In the genomic region with DNA sequence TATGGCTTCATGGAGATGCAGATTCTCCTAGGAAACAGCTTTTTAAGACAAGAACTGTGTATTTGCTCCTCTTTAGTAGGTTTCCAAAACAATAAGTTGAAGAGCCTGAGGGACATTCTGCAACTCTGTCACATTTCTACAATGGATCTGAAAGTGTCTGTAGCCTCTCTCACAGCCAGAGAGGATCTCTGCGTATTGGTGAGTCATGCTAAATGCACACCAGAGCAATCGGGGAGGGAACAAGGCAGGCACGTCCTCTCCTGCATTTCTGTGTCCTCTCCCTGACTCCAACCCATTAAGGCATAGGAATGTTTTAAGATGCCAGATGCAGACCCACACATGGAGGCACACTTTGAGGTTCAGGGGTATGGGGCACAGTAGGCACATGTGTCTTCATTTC, we compare ENCODE assay signal across 17 cellular contexts.
DNase-seq lines count a peak whose midpoint lies in the region; ATAC-seq and TF ChIP-seq lines count a peak whose summit lies in the region.
"Had no signal": no experiment of that assay in that cellular context is flagged by ENCODE, and none has a peak within 500 bp of the region (broad histone marks: within the 10 kb centered on the region; RNA-seq: fewer than 3 reads in every experiment).

No MANE protein-coding gene starts in this region.

- H3K9me3 ChIP-seq in adipocyte (ENCODE audit: control insufficient read depth, low read length) (no peaks in the 10 kb centered on the region), neural progenitor cell (ENCODE audit: low read depth) (no peaks in the 10 kb centered on the region)
- H3K9me3 ChIP-seq: colonic mucosa, esophagus muscularis mucosa had no signal

- H3K79me2 ChIP-seq in neural progenitor cell (ENCODE audit: low read depth) = no peaks in the 10 kb centered on the region

- no peak overlapping the region for H3K4me2 ChIP-seq in neural progenitor cell

- H3K9ac ChIP-seq in adipocyte (ENCODE audit: low read length) (no peak overlapping the region), neural progenitor cell (no peak overlapping the region)

- no peak for ATAC-seq in HG02678 (IDR thresholded peaks at IDR 0.05; ENCODE audit: unreplicated experiment)
- no peak for ATAC-seq in HG02938 (IDR thresholded peaks at IDR 0.05; ENCODE audit: unreplicated experiment)
- ATAC-seq: activated naive CD4-positive, alpha-beta T cell treated with anti-CD3 and anti-CD28 coated beads, Interleukin-2, amount 50 U/mL, for 72 hours; HepG2; left ventricle myocardium superior; naive thymus-derived CD8-positive, alpha-beta T cell had no signal

- H3K4me1 ChIP-seq in adipocyte (ENCODE audit: control insufficient read depth, insufficient read depth, low read length) (no peaks in the 10 kb centered on the region), neural progenitor cell (no peaks in the 10 kb centered on the region)
- H3K4me1 ChIP-seq: colonic mucosa, esophagus muscularis mucosa had no signal

- H3K9me3 Mint-ChIP-seq in neural progenitor cell = no peaks in the 10 kb centered on the region
- H3K9me3 Mint-ChIP-seq: activated CD4-positive, alpha-beta T cell treated with anti-CD3 and anti-CD28 coated beads, Interleukin-2, amount 10 ng/mL, durations not matched to agents 7 days and 5 days had no signal

- peak; percentile 42 for DNase-seq in A172 (ENCODE audit: low spot score)
- peak; percentile 39 for DNase-seq in H4 (ENCODE audit: low spot score)
- peak; percentile 81 for DNase-seq in adipocyte (ENCODE audit: low read depth)
- peak; percentile 39 for DNase-seq in foreskin melanocyte
- no peak for DNase-seq in neural progenitor cell (ENCODE audit: low spot score)
- no peak for DNase-seq in 8988T
- DNase-seq: activated CD4-positive, alpha-beta T cell treated with anti-CD3 and anti-CD28 coated beads, Interleukin-2, amount 10 ng/mL, durations not matched to agents 7 days and 5 days; colonic mucosa; left ventricle myocardium superior; naive thymus-derived CD8-positive, alpha-beta T cell; Right ventricle myocardium superior; T-helper 9 cell had no signal

- no peak overlapping the region for H3K4me3 ChIP-seq in adipocyte (ENCODE audit: low read length)
- H3K4me3 ChIP-seq in neural progenitor cell = no peak overlapping the region
- H3K4me3 ChIP-seq: colonic mucosa, esophagus muscularis mucosa had no signal

- H3K27ac Mint-ChIP-seq in neural progenitor cell = no peak overlapping the region
- H3K27ac Mint-ChIP-seq: activated CD4-positive, alpha-beta T cell treated with anti-CD3 and anti-CD28 coated beads, Interleukin-2, amount 10 ng/mL, durations not matched to agents 7 days and 5 days; activated naive CD4-positive, alpha-beta T cell treated with anti-CD3 and anti-CD28 coated beads, Interleukin-2, amount 50 U/mL, for 72 hours had no signal

- no peak overlapping the region for H3K4me3 Mint-ChIP-seq in neural progenitor cell
- H3K4me3 Mint-ChIP-seq: activated CD4-positive, alpha-beta T cell treated with anti-CD3 and anti-CD28 coated beads, Interleukin-2, amount 10 ng/mL, durations not matched to agents 7 days and 5 days; naive thymus-derived CD8-positive, alpha-beta T cell had no signal

- H3K27me3 ChIP-seq in adipocyte (replicated peaks; ENCODE audit: control insufficient read depth, insufficient read depth, low read length) (no peaks in the 10 kb centered on the region), neural progenitor cell (no peaks in the 10 kb centered on the region)
- H3K27me3 ChIP-seq: colonic mucosa, esophagus muscularis mucosa had no signal

- H3K27me3 Mint-ChIP-seq in neural progenitor cell (ENCODE audit: insufficient read depth, low read depth) = no peaks in the 10 kb centered on the region
- H3K27me3 Mint-ChIP-seq: activated CD4-positive, alpha-beta T cell treated with anti-CD3 and anti-CD28 coated beads, Interleukin-2, amount 10 ng/mL, durations not matched to agents 7 days and 5 days; naive thymus-derived CD8-positive, alpha-beta T cell had no signal

- no peaks in the 10 kb centered on the region for H3K4me1 Mint-ChIP-seq in neural progenitor cell
- H3K4me1 Mint-ChIP-seq: activated CD4-positive, alpha-beta T cell treated with anti-CD3 and anti-CD28 coated beads, Interleukin-2, amount 10 ng/mL, durations not matched to agents 7 days and 5 days; naive thymus-derived CD8-positive, alpha-beta T cell had no signal

- H2AFZ ChIP-seq in neural progenitor cell (replicated peaks) = no peak overlapping the region

- H3K36me3 ChIP-seq in adipocyte (ENCODE audit: control insufficient read depth, insufficient read depth, low read length, severe bottlenecking) (no peaks in the 10 kb centered on the region), neural progenitor cell (no peaks in the 10 kb centered on the region)
- H3K36me3 ChIP-seq: colonic mucosa, esophagus muscularis mucosa had no signal

- no peak overlapping the region for H3K27ac ChIP-seq in neural progenitor cell
- H3K27ac ChIP-seq: colonic mucosa, esophagus muscularis mucosa had no signal

- TF ChIP-seq CTCF in neural progenitor cell (IDR thresholded peaks at IDR 0.05) = no peak

- H3K36me3 Mint-ChIP-seq in neural progenitor cell = no peaks in the 10 kb centered on the region
- H3K36me3 Mint-ChIP-seq: activated naive CD4-positive, alpha-beta T cell treated with anti-CD3 and anti-CD28 coated beads, Interleukin-2, amount 50 U/mL, for 72 hours; naive thymus-derived CD8-positive, alpha-beta T cell had no signal

- no peaks in the 10 kb centered on the region for H4K20me1 ChIP-seq in neural progenitor cell (ENCODE audit: low read depth)

- H3F3A ChIP-seq in neural progenitor cell (ENCODE audit: low read depth) = no peaks in the 10 kb centered on the region

Comparison
In these comparisons a context has a peak if more than half of its experiments do, and no peak if none do; other contexts are left out.
1. DNase-seq: peak in A172 (single experiment), H4 (single experiment), adipocyte (single experiment) and foreskin melanocyte (single experiment); none in neural progenitor cell (single experiment) and 8988T (single experiment).